In the genomic region with DNA sequence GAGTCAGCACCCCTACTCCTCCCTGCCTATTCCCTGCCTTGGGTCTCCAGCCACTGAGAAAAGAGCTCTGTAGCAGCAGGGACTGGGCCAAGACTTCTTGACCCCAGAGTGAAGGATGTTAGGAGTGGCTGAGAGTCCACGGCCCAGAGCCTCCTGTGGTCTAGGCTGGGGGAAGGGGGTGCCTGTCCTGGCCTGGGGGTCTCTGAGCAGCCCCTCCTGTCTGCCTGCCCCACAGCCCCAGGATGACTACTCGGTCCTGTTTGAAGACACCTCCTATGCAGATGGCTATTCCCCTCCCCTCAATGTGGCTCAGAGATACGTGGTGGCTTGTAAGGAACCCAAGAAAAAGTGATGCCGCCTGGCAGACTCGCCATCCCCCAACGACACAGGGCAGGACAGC, we compare ENCODE assay signal across 26 cellular contexts. TPM values are rescaled to one million over a fixed set of nuclear protein-coding genes. Genes with fewer than 3 reads are reported as not detected.
"Had no signal": no experiment of that assay in that cellular context is flagged by ENCODE, and none has a peak within 500 bp of the region (broad histone marks: within the 10 kb centered on the region; RNA-seq: fewer than 3 reads in every experiment).

No MANE protein-coding gene starts in this region.

- DNase-seq: dermis blood vessel endothelial cell; effector memory CD4-positive, alpha-beta T cell; erythroblast; esophagus squamous epithelium; foreskin melanocyte; glutamatergic neuron; heart right ventricle; hippocampal formation; islet precursor cell; left ventricle myocardium superior; lower lobe of right lung; naive thymus-derived CD8-positive, alpha-beta T cell; nucleus accumbens; stimulated activated CD4-positive, alpha-beta T cell treated with anti-CD3 and anti-CD28 coated beads, Interleukin-12 subunit alpha, Interleukin-12 subunit beta, amount 100 ng/mL, for 4 hours; stimulated activated CD4-positive, alpha-beta T cell treated with anti-CD3 and anti-CD28 coated beads, Interleukin-1b, Interleukin-23, amount 100 ng/mL, for 48 hours; stimulated activated CD4-positive, alpha-beta T cell treated with anti-CD3 and anti-CD28 coated beads, Interleukin-4, amount 100 ng/mL, for 1 hour; stimulated activated CD8-positive, alpha-beta memory T cell treated with anti-CD3 and anti-CD28 coated beads, Interleukin-4, amount 100 ng/mL, for 48 hours; stimulated activated naive CD4-positive, alpha-beta T cell treated with Interleukin-2 at 50 U/mL for 16 hours; upper lobe of left lung had no signal

- ATAC-seq: heart right ventricle; left ventricle myocardium superior; lower lobe of right lung; naive thymus-derived CD8-positive, alpha-beta T cell; sciatic nerve had no signal

- H3K27me3 Mint-ChIP-seq: naive thymus-derived CD8-positive, alpha-beta T cell had no signal

- H3K9me3 Mint-ChIP-seq: naive thymus-derived CD8-positive, alpha-beta T cell; neural progenitor cell had no signal

- H3K27ac Mint-ChIP-seq: neural progenitor cell had no signal

- H3K4me3 Mint-ChIP-seq: naive thymus-derived CD8-positive, alpha-beta T cell; neural progenitor cell had no signal

RNA-seq across cellular contexts. Expression of a gene that starts 5.5 kb away (rescaled TPM):
- total RNA-seq: dermis blood vessel endothelial cell, myocyte, smooth muscle cell, thoracic aorta had no signal

RNA-seq across cellular contexts. Expression of a gene that starts 18.5 kb away (rescaled TPM):
- total RNA-seq: smooth muscle cell had no signal

RNA-seq across cellular contexts. Expression of a gene that starts 46.5 kb away (rescaled TPM):
- total RNA-seq: left ventricle myocardium superior, myocyte, osteocyte, right atrium auricular region, smooth muscle cell, thoracic aorta had no signal
